24 cellular contexts compared by ENCODE assay signal in genomic region chr1:88398338-88398737, GRCh38.
DNase-seq lines count a peak whose midpoint lies in the region; ATAC-seq and TF ChIP-seq lines count a peak whose summit lies in the region.
"Had no signal": no experiment of that assay in that cellular context is flagged by ENCODE, and none has a peak within 500 bp of the region (broad histone marks: within the 10 kb centered on the region; RNA-seq: fewer than 3 reads in every experiment).

No MANE protein-coding gene starts in this region.

- no peak overlapping the region for H2AFZ ChIP-seq in HCT116 (ENCODE audit: low read depth, low read length, poor library complexity, severe bottlenecking)
- H2AFZ ChIP-seq: GM23248 had no signal

- no peak overlapping the region for H3K9ac ChIP-seq in HCT116 (ENCODE audit: low read length)
- H3K9ac ChIP-seq: GM23248 had no signal

- no peaks in the 10 kb centered on the region for H3K9me2 ChIP-seq in HCT116 (ENCODE audit: insufficient read depth)

- peak; percentile 10 for DNase-seq in HCT116 (ENCODE audit: low read depth, low spot score)
- no peak for DNase-seq in RWPE2 (ENCODE audit: low spot score)
- peak; percentile 9 to 56 for DNase-seq in foreskin keratinocyte
- DNase-seq in renal cortical epithelial cell (ENCODE audit: low read depth) = peak; percentile 69
- no peak for DNase-seq in SKM-1 (lab: John Stamatoyannopoulos, UW; ENCODE audit: unreplicated experiment)
- no peak for DNase-seq in NCI-H146 (lab: John Stamatoyannopoulos, UW)
- no peak for DNase-seq in NCI-H2171 treated with DMSO at 0.1 percent for 48 hours (lab: John Stamatoyannopoulos, UW)
- DNase-seq: BE2C; CD4-positive, CD25-positive, alpha-beta regulatory T cell; DMS79; GM23248; KBM-7; NCI-H1105; NCI-H2029 treated with DMSO at 0.1 percent for 48 hours; NCI-H345; NCI-H524 treated with DMSO at 0.1 percent for 48 hours; NCI-H82; SHP77 had no signal

- H3K9me3 ChIP-seq in HCT116 (ENCODE audit: control insufficient read depth in 1 of 2, insufficient read depth in 1 of 2, low read depth in 1 of 2, low read length in 2 of 2) (no peaks in the 10 kb centered on the region), RWPE2 (ENCODE audit: severe bottlenecking) (no peaks in the 10 kb centered on the region)
- H3K9me3 ChIP-seq: A549, BE2C, HAP-1 had no signal

- H3K27ac ChIP-seq in HCT116 (ENCODE audit: low read depth, low read length) (no peak overlapping the region), RWPE2 (ENCODE audit: poor library complexity, severe bottlenecking) (no peak overlapping the region), foreskin keratinocyte (no peak overlapping the region)
- H3K27ac ChIP-seq: A549, GM23248, HL-60, SK-N-MC had no signal

- CTCF ChIA-PET in HCT116 (lab: Charles Lee) = no interaction called here

- BruUV-seq in HCT116 (replicated peaks; lab: Mats Ljungman, UMichigan) = no TSS peak

- RAD21 ChIA-PET in HCT116 (lab: Charles Lee; ENCODE audit: low non-redundant PET in 1 of 2, low total read pairs in 2 of 2, uncharacterized antibody in 2 of 2, unreplicated experiment in 2 of 2) = no interaction called here

- no peak for TF ChIP-seq POLR2A in HCT116 (IDR thresholded peaks at IDR 0.05; ENCODE audit: borderline replicate concordance, extremely low read depth, insufficient read depth, insufficient read length)

- H3K36me3 ChIP-seq in HCT116 (ENCODE audit: control insufficient read depth in 1 of 2, insufficient read depth in 2 of 2, low read length in 2 of 2) (no peaks in the 10 kb centered on the region), RWPE2 (ENCODE audit: low read depth) (no peaks in the 10 kb centered on the region)
- H3K36me3 ChIP-seq: BE2C, HAP-1 had no signal

- H4K20me1 ChIP-seq in HCT116 (ENCODE audit: insufficient read depth) = no peaks in the 10 kb centered on the region

- H3K4me3 ChIP-seq in HCT116 (replicated peaks in 1 of 2; ENCODE audit: low read depth in 1 of 2, low read length in 2 of 2) (no peak overlapping the region), RWPE2 (ENCODE audit: severe bottlenecking) (no peak overlapping the region)
- H3K4me3 ChIP-seq: A549, GM12878, GM23248, HAP-1, SK-N-MC had no signal

- ATAC-seq in HCT116 (peak; percentile 61), RWPE2 (ENCODE audit: low read depth) (peak; percentile 58; the same call in 1 of the 3 replicates), foreskin keratinocyte (peak; percentile 86)
- ATAC-seq: A549, GM12878, HepG2 had no signal

- no peak for TF ChIP-seq CTCF in HCT116 (IDR thresholded peaks at IDR 0.05 in 2 of 3, conservative IDR thresholded peaks at IDR 0.05 in 1 of 3; ENCODE audit: borderline replicate concordance in 1 of 3, insufficient read depth in 1 of 3, low read depth in 2 of 3, low read length in 2 of 3)
- no peak for TF ChIP-seq CTCF in RWPE2 (IDR thresholded peaks at IDR 0.05; ENCODE audit: poor library complexity, severe bottlenecking)
- no peak for TF ChIP-seq CTCF in foreskin keratinocyte (conservative IDR thresholded peaks at IDR 0.05)

- no peak for TF ChIP-seq RAD21 in HCT116 (IDR thresholded peaks at IDR 0.05; ENCODE audit: low read depth)

- peak overlapping the region; percentile 21; the same call in 1 of the 2 replicates for H3K4me2 ChIP-seq in HCT116 (ENCODE audit: low read length)
- H3K4me2 ChIP-seq: A549 had no signal

- H3K79me2 ChIP-seq in HCT116 (ENCODE audit: insufficient read depth, low read length) = no peaks in the 10 kb centered on the region

- POLR2A ChIA-PET in HCT116 (lab: Charles Lee) = no interaction called here

- H3K4me1 ChIP-seq in HCT116 (ENCODE audit: control insufficient read depth in 1 of 2, insufficient read depth in 2 of 2, low read length in 2 of 2) (peaks cover 0 to 10% of the 10 kb centered on the region in 2 experiments; a peak in 1 of 4 replicates), RWPE2 (ENCODE audit: insufficient read depth, poor library complexity, severe bottlenecking) (no peaks in the 10 kb centered on the region), foreskin keratinocyte (no peaks in the 10 kb centered on the region)
- H3K4me1 ChIP-seq: A549, BE2C, HAP-1 had no signal

- intact Hi-C loops in HCT116 (cut with micrococcal nuclease) = no loop called here

- H3K27me3 ChIP-seq in HCT116 (ENCODE audit: insufficient read depth, low read length) (no peaks in the 10 kb centered on the region), RWPE2 (ENCODE audit: insufficient read depth, poor library complexity, severe bottlenecking) (no peaks in the 10 kb centered on the region), foreskin keratinocyte (no peaks in the 10 kb centered on the region)
- H3K27me3 ChIP-seq: BE2C had no signal

TF ChIP-seq in HCT116, 20 proteins besides CTCF, POLR2A, EP300 and RAD21:
- TF ChIP-seq POLR2AphosphoS5 (IDR thresholded peaks at IDR 0.05; ENCODE audit: low read depth, low read length) (no peak), ATF3 (IDR thresholded peaks at IDR 0.05) (no peak)

Comparison
In these comparisons a context has a peak if more than half of its experiments do, and no peak if none do; other contexts are left out.
1. DNase-seq: peak in HCT116 (single experiment), foreskin keratinocyte (2 of 2) and renal cortical epithelial cell (single experiment); none in RWPE2 (single experiment), SKM-1 (single experiment), NCI-H146 (single experiment) and NCI-H2171 treated with DMSO at 0.1 percent for 48 hours (single experiment).
2. Peak in every context shown above with its lines, with median percentiles within 50 percentile points of each other: ATAC-seq.